In genomic region chr9:109013678-109014145, GRCh38 we compare ENCODE assay signal across 8 cellular contexts. TPM values are rescaled to one million over a fixed set of nuclear protein-coding genes. Genes with fewer than 3 reads are reported as not detected.
DNase-seq lines count a peak whose midpoint lies in the region; ATAC-seq and TF ChIP-seq lines count a peak whose summit lies in the region.

No MANE protein-coding gene starts in this region.

- H3K4me3 ChIP-seq in cardiac muscle cell (peak overlapping the region; percentile 11), iPS-18c (ENCODE audit: insufficient read depth, low read depth, low read length) (peak overlapping the region; percentile 29; the same call in 1 of the 2 replicates)

- no peak for TF ChIP-seq CTCF in cardiac muscle cell (IDR thresholded peaks at IDR 0.05; ENCODE audit: low read depth, low read length)

- H3K27ac ChIP-seq in cardiac muscle cell, result peak overlapping the region; percentile 77

- H3K27ac Mint-ChIP-seq in activated naive CD4-positive, alpha-beta T cell treated with anti-CD3 and anti-CD28 coated beads, Interleukin-2, amount 50 U/mL, for 72 hours, result peak overlapping the region; percentile 77 to 90
- peak overlapping the region; percentile 76 for H3K27ac Mint-ChIP-seq in stimulated activated memory B cell treated with anti-CD40 and anti-IgM and Interleukin-4, amounts not matched to agents 10 μg/mL and 1 μg/mL and 100 μg/mL, for 72 hours

- no peaks in the 10 kb centered on the region for H3K36me3 ChIP-seq in cardiac muscle cell

- DNase-seq in cardiac muscle cell (ENCODE audit: low read depth in 1 of 2, low spot score in 1 of 2), result peak in 1 of 2 donors; percentile 76
- no peak for DNase-seq in Right ventricle myocardium inferior (ENCODE audit: missing footprints)
- no peak for DNase-seq in activated naive CD4-positive, alpha-beta T cell treated with anti-CD3 and anti-CD28 coated beads, Interleukin-2, amount 50 U/mL, for 72 hours (ENCODE audit: low spot score in 2 of 2)
- DNase-seq in NCI-H1105 (lab: John Stamatoyannopoulos, UW), result no peak
- no peak for DNase-seq in stimulated activated naive CD4-positive, alpha-beta T cell (lab: John Stamatoyannopoulos, UW)
- DNase-seq in mesenteric fat pad (ENCODE audit: low spot score), result no peak

- no peaks in the 10 kb centered on the region for H3K9me3 Mint-ChIP-seq in activated naive CD4-positive, alpha-beta T cell treated with anti-CD3 and anti-CD28 coated beads, Interleukin-2, amount 50 U/mL, for 72 hours
- no peaks in the 10 kb centered on the region for H3K9me3 Mint-ChIP-seq in stimulated activated memory B cell treated with anti-CD40 and anti-IgM and Interleukin-4, amounts not matched to agents 10 μg/mL and 1 μg/mL and 100 μg/mL, for 72 hours

- peaks cover 50% of the 10 kb centered on the region for H3K4me1 ChIP-seq in cardiac muscle cell (ENCODE audit: low read depth)

- peaks cover 43% of the 10 kb centered on the region for H3K4me1 Mint-ChIP-seq in stimulated activated memory B cell treated with anti-CD40 and anti-IgM and Interleukin-4, amounts not matched to agents 10 μg/mL and 1 μg/mL and 100 μg/mL, for 72 hours

- H3K9me3 ChIP-seq in cardiac muscle cell (ENCODE audit: low read depth), result no peaks in the 10 kb centered on the region
- H3K9me3 ChIP-seq in iPS-18c (ENCODE audit: control insufficient read depth, insufficient read depth, low read length), result no peaks in the 10 kb centered on the region

- H3K4me3 Mint-ChIP-seq in stimulated activated memory B cell treated with anti-CD40 and anti-IgM and Interleukin-4, amounts not matched to agents 10 μg/mL and 1 μg/mL and 100 μg/mL, for 72 hours, result peak overlapping the region; percentile 83

- no peak for ATAC-seq in Right ventricle myocardium inferior
- no peak for ATAC-seq in activated naive CD4-positive, alpha-beta T cell treated with anti-CD3 and anti-CD28 coated beads, Interleukin-2, amount 50 U/mL, for 72 hours
- ATAC-seq in stimulated activated memory B cell treated with anti-CD40 and anti-IgM and Interleukin-4, amounts not matched to agents 10 μg/mL and 1 μg/mL and 100 μg/mL, for 72 hours, result no peak

- H3K27me3 Mint-ChIP-seq in stimulated activated memory B cell treated with anti-CD40 and anti-IgM and Interleukin-4, amounts not matched to agents 10 μg/mL and 1 μg/mL and 100 μg/mL, for 72 hours, result peaks cover 23% of the 10 kb centered on the region

- intact Hi-C loops in Right ventricle myocardium inferior (cut with DNase I), result loop anchor here (2.0 to 5.0 kb wide), 3 partner anchors 17 to 104 kb away; partner anchors contain the start of gene TMEM245

- no peaks in the 10 kb centered on the region for H3K27me3 ChIP-seq in cardiac muscle cell

- H3K36me3 Mint-ChIP-seq in activated naive CD4-positive, alpha-beta T cell treated with anti-CD3 and anti-CD28 coated beads, Interleukin-2, amount 50 U/mL, for 72 hours, result peaks cover 5% of the 10 kb centered on the region in 2 donors
- H3K36me3 Mint-ChIP-seq in stimulated activated memory B cell treated with anti-CD40 and anti-IgM and Interleukin-4, amounts not matched to agents 10 μg/mL and 1 μg/mL and 100 μg/mL, for 72 hours, result no peaks in the 10 kb centered on the region

RNA-seq across cellular contexts. Expression of gene CTNNAL1, which starts 0.4 kb away (rescaled TPM):
- total RNA-seq in cardiac muscle cell (55.7 and 64.7 TPM in 2 replicates), Right ventricle myocardium inferior (70.7 TPM), mesenteric fat pad (53.1 TPM)
- 102 and 115 TPM in 2 replicates for polyA plus RNA-seq in cardiac muscle cell
- 10 to 100 TPM; 20.2 to 32.7 TPM for total RNA-seq in activated naive CD4-positive, alpha-beta T cell treated with anti-CD3 and anti-CD28 coated beads, Interleukin-2, amount 50 U/mL, for 72 hours
